20 cellular contexts compared by ENCODE assay signal in genomic region chr1:35437200-35437599, GRCh38.
"Had no signal": no experiment of that assay in that cellular context is flagged by ENCODE, and none has a peak within 500 bp of the region (broad histone marks: within the 10 kb centered on the region; RNA-seq: fewer than 3 reads in every experiment).

No MANE protein-coding gene starts in this region.

- H3K27ac ChIP-seq: brain microvascular endothelial cell, esophagus squamous epithelium, parathyroid adenoma, spleen, tibial artery, VCaP had no signal

- H3K9me3 ChIP-seq: esophagus squamous epithelium, neutrophil, spleen, tibial artery had no signal

- H3K4me1 ChIP-seq: tibial artery had no signal

- H3K9me3 Mint-ChIP-seq: activated naive CD8-positive, alpha-beta T cell treated with anti-CD3 and anti-CD28 coated beads, Interleukin-2, amount 50 U/mL, for 24 hours had no signal

- H3K4me3 Mint-ChIP-seq: activated naive CD8-positive, alpha-beta T cell treated with anti-CD3 and anti-CD28 coated beads, Interleukin-2, amount 50 U/mL, for 24 hours had no signal

- H3K27me3 Mint-ChIP-seq: activated naive CD8-positive, alpha-beta T cell treated with anti-CD3 and anti-CD28 coated beads, Interleukin-2, amount 50 U/mL, for 24 hours; naive thymus-derived CD4-positive, alpha-beta T cell had no signal

- H3K4me3 ChIP-seq: esophagus squamous epithelium, spleen, tibial artery had no signal

- DNase-seq: activated CD4-positive, alpha-beta T cell treated with anti-CD3 and anti-CD28 coated beads, Interleukin-2, amount 50 U/mL, for 1 hour; activated CD4-positive, CD25-positive, alpha-beta regulatory T cell treated with anti-CD3 and anti-CD28 coated beads, Interleukin-2, amount 50 U/mL, for 72 hours; activated CD8-positive, alpha-beta memory T cell treated with anti-CD3 and anti-CD28 coated beads for 24 hours; activated CD8-positive, alpha-beta memory T cell treated with anti-CD3 and anti-CD28 coated beads, Interleukin-2, amount 50 U/mL, for 48 hours; activated naive CD8-positive, alpha-beta T cell treated with anti-CD3 and anti-CD28 coated beads, Interleukin-2, amount 50 U/mL, for 24 hours; anterior cingulate cortex; brain microvascular endothelial cell; cerebellar nuclear complex; cortex of kidney; esophagus squamous epithelium; mesenchymal stem cell; naive thymus-derived CD4-positive, alpha-beta T cell; retina; spleen; stimulated activated naive CD4-positive, alpha-beta T cell; substantia nigra; tibial artery had no signal

- ATAC-seq: activated naive CD8-positive, alpha-beta T cell treated with anti-CD3 and anti-CD28 coated beads, Interleukin-2, amount 50 U/mL, for 24 hours; naive thymus-derived CD4-positive, alpha-beta T cell had no signal
